ENCODE assay signal across 17 cellular contexts in the genomic region with DNA sequence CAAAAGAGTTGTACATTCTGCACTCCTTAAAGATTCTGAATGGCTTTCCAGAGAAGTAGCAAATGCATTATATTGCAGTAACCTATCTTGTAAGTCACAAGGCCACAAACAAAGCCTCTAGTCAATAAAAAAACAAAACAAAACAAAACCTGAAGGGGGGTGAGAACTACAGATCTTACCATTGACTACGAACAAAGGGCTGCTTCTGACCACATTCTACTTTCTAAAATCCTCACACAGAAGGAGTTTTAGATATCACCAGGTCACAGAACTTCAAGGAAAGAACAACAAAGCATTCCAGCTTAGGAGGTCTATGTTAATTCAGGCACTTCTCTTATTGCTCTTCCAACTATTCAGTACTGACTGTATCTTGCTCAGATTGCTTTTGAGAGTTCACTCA.
"Had no signal": no experiment of that assay in that cellular context is flagged by ENCODE, and none has a peak within 500 bp of the region (broad histone marks: within the 10 kb centered on the region; RNA-seq: fewer than 3 reads in every experiment).

No MANE protein-coding gene starts in this region.

- H3K4me3 ChIP-seq: lung, ovary, thyroid gland, uterus had no signal

- H3K4me1 ChIP-seq: uterus had no signal

- H3K4me3 Mint-ChIP-seq: activated naive CD4-positive, alpha-beta T cell treated with anti-CD3 and anti-CD28 coated beads, Interleukin-2, amount 50 U/mL, for 24 hours; dendritic cell treated with granulocyte-macrophage colony-stimulating factor and Interleukin-4, amounts not matched to agents 40 ng/mL and 50 ng/mL, for 4 days; natural killer cell; stimulated activated naive CD8-positive, alpha-beta T cell treated with anti-CD3 and anti-CD28 coated beads, Interleukin-15, amount 100 ng/mL, for 72 hours had no signal

- H3K36me3 ChIP-seq: ovary, thyroid gland, uterus had no signal

- H3K27me3 ChIP-seq: ovary, thyroid gland, uterus had no signal

- H3K9me3 Mint-ChIP-seq: activated naive CD4-positive, alpha-beta T cell treated with anti-CD3 and anti-CD28 coated beads, Interleukin-2, amount 50 U/mL, for 24 hours; dendritic cell treated with granulocyte-macrophage colony-stimulating factor and Interleukin-4, amounts not matched to agents 40 ng/mL and 50 ng/mL, for 4 days; natural killer cell; stimulated activated naive CD8-positive, alpha-beta T cell treated with anti-CD3 and anti-CD28 coated beads, Interleukin-15, amount 100 ng/mL, for 72 hours had no signal

- ATAC-seq: activated CD4-positive, CD25-positive, alpha-beta regulatory T cell treated with anti-CD3 and anti-CD28 coated beads, Interleukin-2, amount 50 U/mL, for 24 hours; esophagus mucosa; left cardiac atrium; stimulated activated naive CD8-positive, alpha-beta T cell treated with anti-CD3 and anti-CD28 coated beads, Interleukin-15, amount 100 ng/mL, for 72 hours had no signal

- H3K27me3 Mint-ChIP-seq: activated naive CD4-positive, alpha-beta T cell treated with anti-CD3 and anti-CD28 coated beads, Interleukin-2, amount 50 U/mL, for 24 hours; brain; dendritic cell treated with granulocyte-macrophage colony-stimulating factor and Interleukin-4, amounts not matched to agents 40 ng/mL and 50 ng/mL, for 4 days; stimulated activated naive CD8-positive, alpha-beta T cell treated with anti-CD3 and anti-CD28 coated beads, Interleukin-15, amount 100 ng/mL, for 72 hours had no signal

- H3K27ac Mint-ChIP-seq: activated naive CD4-positive, alpha-beta T cell treated with anti-CD3 and anti-CD28 coated beads, Interleukin-2, amount 50 U/mL, for 24 hours; dendritic cell treated with granulocyte-macrophage colony-stimulating factor and Interleukin-4, amounts not matched to agents 40 ng/mL and 50 ng/mL, for 4 days; stimulated activated naive CD8-positive, alpha-beta T cell treated with anti-CD3 and anti-CD28 coated beads, Interleukin-15, amount 100 ng/mL, for 72 hours had no signal

- H3K9me3 ChIP-seq: ovary, thyroid gland, uterus had no signal

- H3K36me3 Mint-ChIP-seq: natural killer cell had no signal

- H3K27ac ChIP-seq: ovary, uterus had no signal

- DNase-seq: activated CD4-positive, alpha-beta T cell treated with anti-CD3 and anti-CD28 coated beads, Interleukin-2, amount 50 U/mL, for 4 hours; activated effector memory CD4-positive, alpha-beta T cell treated with Interleukin-2 at 50 U/mL for 16 hours; activated T-cell treated with anti-CD3 and anti-CD28 coated beads, Interleukin-2, amount 50 U/mL, for 1 hour; amniotic stem cell; left cardiac atrium; natural killer cell; ovary; stimulated activated CD4-positive, alpha-beta T cell treated with anti-CD3 and anti-CD28 coated beads, Interleukin-4, amount 100 ng/mL, for 4 hours; stimulated activated naive CD8-positive, alpha-beta T cell treated with anti-CD3 and anti-CD28 coated beads, Interleukin-15, amount 100 ng/mL, for 72 hours; thyroid gland; uterus had no signal
